Comparison of ENCODE assay signal across 21 cellular contexts in genomic region chr17:49480833-49481615, GRCh38. TPM values are rescaled to one million over a fixed set of nuclear protein-coding genes. Genes with fewer than 3 reads are reported as not detected.
"Had no signal": no experiment of that assay in that cellular context is flagged by ENCODE, and none has a peak within 500 bp of the region (broad histone marks: within the 10 kb centered on the region; RNA-seq: fewer than 3 reads in every experiment).

No MANE protein-coding gene starts in this region.

- H3K4me3 ChIP-seq: esophagus muscularis mucosa, left ventricle myocardium inferior, lower lobe of right lung, pancreas, stomach, thoracic aorta, uterus had no signal

- H3K27ac ChIP-seq: epithelial cell of prostate, esophagus muscularis mucosa, left ventricle myocardium inferior, lower lobe of right lung, pancreas, stomach, thoracic aorta, uterus had no signal

- H3K9me3 ChIP-seq: esophagus muscularis mucosa, left ventricle myocardium inferior, lower lobe of right lung, pancreas, stomach, thoracic aorta, uterus had no signal

- H3K36me3 ChIP-seq: esophagus muscularis mucosa, left ventricle myocardium inferior, lower lobe of right lung, pancreas, stomach, thoracic aorta, uterus had no signal

- H3K36me3 Mint-ChIP-seq: memory B cell; naive thymus-derived CD8-positive, alpha-beta T cell; type B pancreatic cell had no signal

- H3K4me1 ChIP-seq: pancreas, uterus had no signal

- ATAC-seq: left cardiac atrium; lower lobe of right lung; naive thymus-derived CD8-positive, alpha-beta T cell; pancreas; right cardiac atrium had no signal

- H3K9me3 Mint-ChIP-seq: type B pancreatic cell had no signal

- H3K27ac Mint-ChIP-seq: memory B cell; naive thymus-derived CD8-positive, alpha-beta T cell; progenitor cell of endocrine pancreas; type B pancreatic cell had no signal

- H3K4me3 Mint-ChIP-seq: memory B cell; naive thymus-derived CD8-positive, alpha-beta T cell; type B pancreatic cell had no signal

- DNase-seq: effector memory CD4-positive, alpha-beta T cell; left cardiac atrium; left ventricle myocardium inferior; lower lobe of right lung; midbrain; naive thymus-derived CD8-positive, alpha-beta T cell; occipital lobe; pancreas; small intestine; stimulated activated CD4-positive, alpha-beta T cell treated with anti-CD3 and anti-CD28 coated beads, Interleukin-12 subunit alpha, Interleukin-12 subunit beta, amount 100 ng/mL, for 4 hours; stimulated activated naive CD4-positive, alpha-beta T cell; stomach; substantia nigra; uterus had no signal

- H3K27me3 ChIP-seq: pancreas, uterus had no signal

RNA-seq across cellular contexts. Expression of gene NGFR, which starts 14.1 kb away (rescaled TPM):
- polyA plus RNA-seq: naive thymus-derived CD8-positive, alpha-beta T cell had no signal
